In genomic region chr4:24780936-24781538, GRCh38 we compare ENCODE assay signal across 21 cellular contexts. TPM values are rescaled to one million over a fixed set of nuclear protein-coding genes. Genes with fewer than 3 reads are reported as not detected.
DNase-seq lines count a peak whose midpoint lies in the region; ATAC-seq and TF ChIP-seq lines count a peak whose summit lies in the region.
"Had no signal": no experiment of that assay in that cellular context is flagged by ENCODE, and none has a peak within 500 bp of the region (broad histone marks: within the 10 kb centered on the region; RNA-seq: fewer than 3 reads in every experiment).

No MANE protein-coding gene starts in this region.

- no peaks in the 10 kb centered on the region for H3K79me1 ChIP-seq in mesendoderm (ENCODE audit: low read length)

- H4K8ac ChIP-seq in mesendoderm (ENCODE audit: low read depth, low read length) = no peak overlapping the region

- TF ChIP-seq CTCF in colonic mucosa (IDR thresholded peaks at IDR 0.05) (no peak), transverse colon (IDR thresholded peaks at IDR 0.05) (no peak), Calu3 (IDR thresholded peaks at IDR 0.05; ENCODE audit: unreplicated experiment) (no peak)

- DNase-seq in HT-29 (ENCODE audit: low spot score) (peak; percentile 13), colonic mucosa (no peak), transverse colon (no peak), Calu3 (no peak), mesendoderm (no peak)
- DNase-seq: ACHN, DMS 273 treated with DMSO at 0.1 percent for 48 hours, Kasumi-1, MG63, NCI-H1092 treated with DMSO at 0.1 percent for 48 hours, NCI-H146, NCI-H2081, NCI-H446 treated with DMSO at 0.1 percent for 48 hours, OCI-M1, SHP77 had no signal

- no peak overlapping the region for H3K4me3 ChIP-seq in colonic mucosa
- no peak overlapping the region for H3K4me3 ChIP-seq in muscle layer of duodenum (ENCODE audit: low read depth in 1 of 2, low read length in 2 of 2)
- H3K4me3 ChIP-seq in transverse colon = no peak overlapping the region
- H3K4me3 ChIP-seq in mesendoderm (ENCODE audit: low read length) = no peak overlapping the region
- H3K4me3 ChIP-seq: GM23338, MG63, SK-N-MC had no signal

- H2BK5ac ChIP-seq in mesendoderm (ENCODE audit: low read length) = no peak overlapping the region

- no peak overlapping the region for H2AK5ac ChIP-seq in mesendoderm (ENCODE audit: low read length)

- 62 to 80% methylated on average over 2 to 3 of the region's 3 CpGs for WGBS in transverse colon (ENCODE audit: low coverage in 1 of 2), 2 donors
- no CpG with 5 or more reads among the region's 3 CpGs for WGBS in mesendoderm (ENCODE audit: extremely low coverage, insufficient coverage, low lambda C conversion rate)

- H3K36me3 ChIP-seq in colonic mucosa = no peaks in the 10 kb centered on the region
- H3K36me3 ChIP-seq in muscle layer of duodenum (ENCODE audit: control insufficient read depth in 1 of 2, insufficient read depth in 2 of 2, low read length in 2 of 2) = no peaks in the 10 kb centered on the region
- no peaks in the 10 kb centered on the region for H3K36me3 ChIP-seq in transverse colon
- no peaks in the 10 kb centered on the region for H3K36me3 ChIP-seq in mesendoderm (ENCODE audit: control insufficient read depth, insufficient read depth, low read length)
- H3K36me3 ChIP-seq: MG63 had no signal

- H3K23ac ChIP-seq in mesendoderm (ENCODE audit: low read length) = no peak overlapping the region

- H4K5ac ChIP-seq in mesendoderm (ENCODE audit: low read length) = no peak overlapping the region

- no peaks in the 10 kb centered on the region for H3K27me3 Mint-ChIP-seq in Calu3 (ENCODE audit: unreplicated experiment)

- no peaks in the 10 kb centered on the region for H3K79me2 ChIP-seq in mesendoderm (ENCODE audit: control insufficient read depth, insufficient read depth, low read length)

- H2BK120ac ChIP-seq in mesendoderm (ENCODE audit: low read depth, low read length) = no peak overlapping the region

- H3K4me1 ChIP-seq in colonic mucosa = no peaks in the 10 kb centered on the region
- H3K4me1 ChIP-seq in muscle layer of duodenum (ENCODE audit: control insufficient read depth in 1 of 2, insufficient read depth in 2 of 2, low read length in 2 of 2) = no peaks in the 10 kb centered on the region
- peaks cover 11 to 43% (median 27%) of the 10 kb centered on the region in 4 donors for H3K4me1 ChIP-seq in transverse colon
- no peaks in the 10 kb centered on the region for H3K4me1 ChIP-seq in mesendoderm (ENCODE audit: control insufficient read depth, low read depth, low read length)

- BruUV-seq in Calu3 (replicated peaks; lab: Mats Ljungman, UMichigan) = no TSS peak

- intact Hi-C loops in colonic mucosa (cut with DNase I) = no loop called here
- intact Hi-C loops in transverse colon (cut with DNase I; ENCODE audit: low total_unique reads) = no loop called here
- intact Hi-C loops in Calu3 (cut with micrococcal nuclease; ENCODE audit: unreplicated experiment) = no loop called here

- no peak for ATAC-seq in HG03095 (IDR thresholded peaks at IDR 0.05; ENCODE audit: unreplicated experiment)
- ATAC-seq: GM23338, HCT116 had no signal

- TF ChIP-seq POLR2A in transverse colon (IDR thresholded peaks at IDR 0.05) = no peak

- no peak overlapping the region for H3K4me3 Mint-ChIP-seq in Calu3 (ENCODE audit: low read depth, unreplicated experiment)
- H3K4me3 Mint-ChIP-seq: CD14-positive monocyte, GM23338 had no signal

- no peaks in the 10 kb centered on the region for H3K9me3 Mint-ChIP-seq in Calu3 (ENCODE audit: low read depth, unreplicated experiment)

- H3K9me3 ChIP-seq in colonic mucosa = no peaks in the 10 kb centered on the region
- H3K9me3 ChIP-seq in muscle layer of duodenum (ENCODE audit: control insufficient read depth in 1 of 2, low read length in 2 of 2) = peaks cover 0 to under 1% of the 10 kb centered on the region in 2 donors
- peaks cover 0 to 1% of the 10 kb centered on the region in 2 donors for H3K9me3 ChIP-seq in transverse colon
- H3K9me3 ChIP-seq: MG63 had no signal

- CTCF ChIA-PET in Calu3 (lab: Charles Lee) = interaction anchor here (0.6 kb wide), 1 partner anchor 32 kb away, joined by 6 read pairs; no protein-coding TSS in a partner anchor

- no peaks in the 10 kb centered on the region for H3K36me3 Mint-ChIP-seq in Calu3 (ENCODE audit: insufficient read depth, unreplicated experiment)
- H3K36me3 Mint-ChIP-seq: CD14-positive monocyte had no signal

- H3K4me1 Mint-ChIP-seq in Calu3 (ENCODE audit: low read depth, unreplicated experiment) = no peaks in the 10 kb centered on the region

- TF ChIP-seq EP300 in transverse colon (IDR thresholded peaks at IDR 0.05; ENCODE audit: low read depth) = no peak

- peak overlapping the region; percentile 76 for H3K27ac ChIP-seq in colonic mucosa
- peak overlapping the region; percentile 73 for H3K27ac ChIP-seq in muscle layer of duodenum (ENCODE audit: low read length)
- peak overlapping the region; percentile 54 to 79 (median 66) for H3K27ac ChIP-seq in transverse colon
- no peak overlapping the region for H3K27ac ChIP-seq in mesendoderm (ENCODE audit: low read depth, low read length)
- H3K27ac ChIP-seq: SK-N-MC had no signal

- no peak overlapping the region for H3K18ac ChIP-seq in mesendoderm (ENCODE audit: low read length)

- no peak overlapping the region for H3K27ac Mint-ChIP-seq in Calu3 (ENCODE audit: unreplicated experiment)
- H3K27ac Mint-ChIP-seq: CD14-positive monocyte, GM23338 had no signal

- H3K4ac ChIP-seq in mesendoderm (ENCODE audit: low read depth, low read length) = no peak overlapping the region

- in situ Hi-C loops in transverse colon (cut with MboI; ENCODE audit: low pct_ligation_motif_present in 1 of 4, low pct_unique_long_range_greater_than_20kb in 1 of 4, low sequenced_read_pairs in 3 of 4) = no loop called here

- no peak overlapping the region for H3K56ac ChIP-seq in mesendoderm (ENCODE audit: low read length)

- H3K27me3 ChIP-seq in colonic mucosa (no peaks in the 10 kb centered on the region), muscle layer of duodenum (ENCODE audit: low read depth, low read length) (no peaks in the 10 kb centered on the region), transverse colon (no peaks in the 10 kb centered on the region), mesendoderm (ENCODE audit: insufficient read depth, low read length, poor library complexity) (no peaks in the 10 kb centered on the region)
- H3K27me3 ChIP-seq: MG63 had no signal

- no peak overlapping the region for H3K4me2 ChIP-seq in mesendoderm (ENCODE audit: low read length)
- H3K4me2 ChIP-seq: GM23338 had no signal

- H3K9ac ChIP-seq in colonic mucosa (ENCODE audit: low read depth in 2 of 2, low read length in 2 of 2) (no peak overlapping the region), mesendoderm (ENCODE audit: low read length) (no peak overlapping the region)

- H2BK15ac ChIP-seq in mesendoderm (replicated peaks; ENCODE audit: low read depth) = no peak overlapping the region

RNA-seq across cellular contexts. Expression of gene SOD3, which starts 14.3 kb away (rescaled TPM):
- 2.0 and 3.3 TPM in 2 replicates for total RNA-seq in HT-29 (2014; rRNA removed; shearing (Covaris generic))
- total RNA-seq in colonic mucosa (10 to 100 TPM; 22.3 to 35.8 TPM), transverse colon (100 to 1,000 TPM in 1 of 4 donors, 10 to 100 TPM in 3; 27.7 to 112 (median 71.7) TPM), Calu3 (2022) (26.2 and 33.7 TPM in 2 replicates)
- 0.87 TPM for polyA plus RNA-seq in mesendoderm (2013, experiment 1 of 2)
- polyA plus RNA-seq in mesendoderm (2013, experiment 2 of 2) = 0.92 TPM
- polyA plus RNA-seq: CD14-positive monocyte had no signal
